Comparison of ENCODE assay signal across 9 cellular contexts in the genomic region with DNA sequence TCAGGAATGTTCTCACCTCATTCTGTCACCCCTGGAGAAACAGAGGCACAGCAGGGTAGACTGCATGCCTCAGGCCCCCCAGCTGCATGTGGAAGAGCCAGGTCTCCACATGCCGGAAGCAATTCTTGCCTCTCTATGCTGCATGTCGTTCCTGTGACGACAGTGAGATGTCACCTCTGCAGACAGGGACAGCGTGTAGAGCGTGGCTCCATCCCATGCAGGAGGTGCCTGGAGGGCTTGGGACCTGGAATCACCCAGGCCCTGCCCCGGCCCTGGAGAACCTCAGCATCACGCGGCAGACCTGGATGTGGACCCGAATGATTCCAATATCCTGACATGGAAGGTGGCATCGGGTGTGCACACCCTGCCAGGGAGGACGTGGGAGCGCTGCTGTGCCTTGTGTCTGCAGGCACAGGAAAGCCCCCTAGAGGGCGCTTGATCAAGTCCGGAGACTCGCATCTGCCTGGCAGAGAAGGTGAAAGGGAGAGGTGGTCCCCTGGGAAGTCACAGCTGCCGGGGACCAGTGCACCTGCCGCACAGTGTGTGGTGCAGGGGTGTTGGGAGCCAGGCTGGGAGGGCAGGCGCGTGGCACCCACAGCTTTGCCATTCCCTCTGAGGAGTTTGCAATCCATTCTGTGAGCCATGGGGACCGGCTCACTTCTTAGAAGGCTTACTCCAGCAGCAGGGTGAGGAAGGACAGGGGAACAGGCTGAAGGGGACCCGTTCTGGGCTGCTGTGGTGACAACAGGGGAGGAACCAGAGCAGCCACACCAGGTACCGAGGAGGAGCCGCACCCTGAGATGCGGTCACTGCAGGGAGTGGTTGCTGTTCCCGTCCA. TPM values are rescaled to one million over a fixed set of nuclear protein-coding genes. Genes with fewer than 3 reads are reported as not detected.
A peak's percentile ranks its signal among the peaks of the same experiment; 100 is the strongest.
DNase-seq lines count a peak whose midpoint lies in the region; ATAC-seq and TF ChIP-seq lines count a peak whose summit lies in the region.
"Had no signal": no experiment of that assay in that cellular context is flagged by ENCODE, and none has a peak within 500 bp of the region (broad histone marks: within the 10 kb centered on the region; RNA-seq: fewer than 3 reads in every experiment).

No MANE protein-coding gene starts in this region.

- 47 to 48% methylated on average over 17 to 21 of the region's 25 CpGs for WGBS in thyroid gland, 2 donors

- H3K4me3 ChIP-seq in mucosa of descending colon (no peak overlapping the region), thyroid gland (replicated peaks in 1 of 3) (no peak overlapping the region)
- H3K4me3 ChIP-seq: BLaER1 treated with 17β-estradiol and CSF1 and Interleukin-3, amounts not matched to agents 10 nM and 100 nM had no signal

- no peak for TF ChIP-seq POLR2A in thyroid gland (IDR thresholded peaks at IDR 0.05)

- DNase-seq in NCI-H1417 (lab: John Stamatoyannopoulos, UW), result peak; percentile 53 to 71 (median 70)
- DNase-seq in NCI-H1417 treated with DMSO at 0.1 percent for 48 hours (lab: John Stamatoyannopoulos, UW), result no peak
- DNase-seq in T-helper 9 cell, result peak; percentile 9
- DNase-seq in cerebellum (ENCODE audit: low spot score), result peak; percentile 84
- peak in 2 of 3 donors; percentile 64 to 78 for DNase-seq in mucosa of descending colon
- DNase-seq in thyroid gland, result peak; percentile 46 to 48

- H3K36me3 ChIP-seq in mucosa of descending colon (ENCODE audit: low read depth) (no peaks in the 10 kb centered on the region), thyroid gland (no peaks in the 10 kb centered on the region)
- H3K36me3 ChIP-seq: BLaER1 treated with 17β-estradiol and CSF1 and Interleukin-3, amounts not matched to agents 10 nM and 100 nM had no signal

- ATAC-seq in GM21528 (IDR thresholded peaks at IDR 0.05; ENCODE audit: low FRiP score, unreplicated experiment) (peak; percentile 83), mucosa of descending colon (peak; percentile 75)

- no peak overlapping the region for H3K27ac ChIP-seq in thyroid gland
- H3K27ac ChIP-seq: BLaER1 treated with 17β-estradiol and CSF1 and Interleukin-3, amounts not matched to agents 10 nM and 100 nM had no signal

- H3K27me3 ChIP-seq in thyroid gland, result peaks cover 13% of the 10 kb centered on the region

- H3K4me1 ChIP-seq in mucosa of descending colon (ENCODE audit: low read depth) (no peaks in the 10 kb centered on the region), thyroid gland (peaks cover 0 to 5% of the 10 kb centered on the region in 2 donors)

- H3K9me3 ChIP-seq in mucosa of descending colon (no peaks in the 10 kb centered on the region), thyroid gland (no peaks in the 10 kb centered on the region)
- H3K9me3 ChIP-seq: BLaER1 treated with 17β-estradiol and CSF1 and Interleukin-3, amounts not matched to agents 10 nM and 100 nM had no signal

- intact Hi-C loops in mucosa of descending colon (cut with DNase I, micrococcal nuclease), result no loop called here
- intact Hi-C loops in thyroid gland (cut with DNase I), result no loop called here

- TF ChIP-seq RAD21 in Ishikawa (IDR thresholded peaks at IDR 0.05; ENCODE audit: low read depth), result peak; percentile 29; the same call in 1 of the 2 replicates

- TF ChIP-seq CTCF in mucosa of descending colon (IDR thresholded peaks at IDR 0.05), result peak; percentile 46
- TF ChIP-seq CTCF in thyroid gland (IDR thresholded peaks at IDR 0.05), result peak in 4 of 6 experiments; percentile 23 to 68 (median 32)

- TF ChIP-seq EP300 in Ishikawa (IDR thresholded peaks at IDR 0.05; ENCODE audit: borderline replicate concordance), result no peak

TF ChIP-seq in Ishikawa, 13 proteins besides CTCF, POLR2A, EP300 and RAD21:
- TF ChIP-seq YY1 (IDR thresholded peaks at IDR 0.05; ENCODE audit: low read depth) (no peak), CEBPB (IDR thresholded peaks at IDR 0.05) (no peak), CREB1 (IDR thresholded peaks at IDR 0.05; ENCODE audit: low read depth) (no peak), FOXM1 (IDR thresholded peaks at IDR 0.05; ENCODE audit: borderline replicate concordance, low read depth) (no peak), TCF12 (IDR thresholded peaks at IDR 0.05; ENCODE audit: low read depth) (no peak), ZBTB7A (IDR thresholded peaks at IDR 0.05; ENCODE audit: low read depth) (no peak), TAF1 (IDR thresholded peaks at IDR 0.05; ENCODE audit: low read depth) (no peak), TEAD4 (IDR thresholded peaks at IDR 0.05) (no peak), EGR1 (IDR thresholded peaks at IDR 0.05) (no peak), NFIC (IDR thresholded peaks at IDR 0.05) (no peak)
- TF ChIP-seq, protein P1, sequence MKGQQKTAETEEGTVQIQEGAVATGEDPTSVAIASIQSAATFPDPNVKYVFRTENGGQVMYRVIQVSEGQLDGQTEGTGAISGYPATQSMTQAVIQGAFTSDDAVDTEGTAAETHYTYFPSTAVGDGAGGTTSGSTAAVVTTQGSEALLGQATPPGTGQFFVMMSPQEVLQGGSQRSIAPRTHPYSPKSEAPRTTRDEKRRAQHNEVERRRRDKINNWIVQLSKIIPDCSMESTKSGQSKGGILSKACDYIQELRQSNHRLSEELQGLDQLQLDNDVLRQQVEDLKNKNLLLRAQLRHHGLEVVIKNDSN (IDR thresholded peaks at IDR 0.05), result no peak
- TF ChIP-seq, protein P2, sequence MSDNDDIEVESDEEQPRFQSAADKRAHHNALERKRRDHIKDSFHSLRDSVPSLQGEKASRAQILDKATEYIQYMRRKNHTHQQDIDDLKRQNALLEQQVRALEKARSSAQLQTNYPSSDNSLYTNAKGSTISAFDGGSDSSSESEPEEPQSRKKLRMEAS (IDR thresholded peaks at IDR 0.05), result no peak
- TF ChIP-seq, protein P3, sequence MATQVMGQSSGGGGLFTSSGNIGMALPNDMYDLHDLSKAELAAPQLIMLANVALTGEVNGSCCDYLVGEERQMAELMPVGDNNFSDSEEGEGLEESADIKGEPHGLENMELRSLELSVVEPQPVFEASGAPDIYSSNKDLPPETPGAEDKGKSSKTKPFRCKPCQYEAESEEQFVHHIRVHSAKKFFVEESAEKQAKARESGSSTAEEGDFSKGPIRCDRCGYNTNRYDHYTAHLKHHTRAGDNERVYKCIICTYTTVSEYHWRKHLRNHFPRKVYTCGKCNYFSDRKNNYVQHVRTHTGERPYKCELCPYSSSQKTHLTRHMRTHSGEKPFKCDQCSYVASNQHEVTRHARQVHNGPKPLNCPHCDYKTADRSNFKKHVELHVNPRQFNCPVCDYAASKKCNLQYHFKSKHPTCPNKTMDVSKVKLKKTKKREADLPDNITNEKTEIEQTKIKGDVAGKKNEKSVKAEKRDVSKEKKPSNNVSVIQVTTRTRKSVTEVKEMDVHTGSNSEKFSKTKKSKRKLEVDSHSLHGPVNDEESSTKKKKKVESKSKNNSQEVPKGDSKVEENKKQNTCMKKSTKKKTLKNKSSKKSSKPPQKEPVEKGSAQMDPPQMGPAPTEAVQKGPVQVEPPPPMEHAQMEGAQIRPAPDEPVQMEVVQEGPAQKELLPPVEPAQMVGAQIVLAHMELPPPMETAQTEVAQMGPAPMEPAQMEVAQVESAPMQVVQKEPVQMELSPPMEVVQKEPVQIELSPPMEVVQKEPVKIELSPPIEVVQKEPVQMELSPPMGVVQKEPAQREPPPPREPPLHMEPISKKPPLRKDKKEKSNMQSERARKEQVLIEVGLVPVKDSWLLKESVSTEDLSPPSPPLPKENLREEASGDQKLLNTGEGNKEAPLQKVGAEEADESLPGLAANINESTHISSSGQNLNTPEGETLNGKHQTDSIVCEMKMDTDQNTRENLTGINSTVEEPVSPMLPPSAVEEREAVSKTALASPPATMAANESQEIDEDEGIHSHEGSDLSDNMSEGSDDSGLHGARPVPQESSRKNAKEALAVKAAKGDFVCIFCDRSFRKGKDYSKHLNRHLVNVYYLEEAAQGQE (IDR thresholded peaks at IDR 0.05; ENCODE audit: low read depth), result no peak

RNA-seq across cellular contexts. Expression of a gene that starts 45.3 kb away (rescaled TPM):
- 11.9 TPM for total RNA-seq in cerebellum
- not detected for total RNA-seq in mucosa of descending colon
- under 1 TPM in 3 of 4 donors, not detected in 1; 0.22 to 0.29 (median 0.27) TPM for total RNA-seq in thyroid gland
